Comparison of ENCODE assay signal across 40 cellular contexts in genomic region chr1:7488475-7488842, GRCh38.
"Had no signal": no experiment of that assay in that cellular context is flagged by ENCODE, and none has a peak within 500 bp of the region (broad histone marks: within the 10 kb centered on the region; RNA-seq: fewer than 3 reads in every experiment).

No MANE protein-coding gene starts in this region.

- H3K4me1 ChIP-seq: ascending aorta, breast epithelium had no signal

- FAIRE-seq: astrocyte, bronchial epithelial cell had no signal

- H3K4me3 Mint-ChIP-seq: activated naive CD4-positive, alpha-beta T cell treated with anti-CD3 and anti-CD28 coated beads for 36 hours; activated naive CD4-positive, alpha-beta T cell treated with anti-CD3 and anti-CD28 coated beads, Interleukin-2, amount 10 ng/mL, durations not matched to agents 7 days and 5 days; activated naive CD4-positive, alpha-beta T cell treated with anti-CD3 and anti-CD28 coated beads, Interleukin-2, amount 50 U/mL, for 24 hours; activated naive CD8-positive, alpha-beta T cell; activated naive CD8-positive, alpha-beta T cell treated with anti-CD3 and anti-CD28 coated beads for 36 hours; activated naive CD8-positive, alpha-beta T cell treated with anti-CD3 and anti-CD28 coated beads, Interleukin-2, amount 10 ng/mL, durations not matched to agents 7 days and 5 days; activated naive CD8-positive, alpha-beta T cell treated with anti-CD3 and anti-CD28 coated beads, Interleukin-2, amount 50 U/mL, for 24 hours; activated T-cell treated with anti-CD3 and anti-CD28 coated beads, Interleukin-2, amount 50 U/mL, for 24 hours; activated T-cell treated with anti-CD3 and anti-CD28 coated beads, Interleukin-2, amount 50 U/mL, for 4 hours; activated T-cell treated with anti-CD3 and anti-CD28 coated beads, Interleukin-2, amount 50 U/mL, for 72 hours; activated T-helper 1 cell treated with anti-CD3 and anti-CD28 coated beads, Interleukin-12 subunit alpha, Interleukin-12 subunit beta, Interleukin-2, Interleukin-4 antibody, amounts not matched to agents 30 ng/mL and 10 ng/mL and 1 ng/mL, durations not matched to agents 14 hours and 24 hours and 36 hours; activated T-helper 17 cell treated with anti-CD3 and anti-CD28 coated beads, Interleukin-2, amount 50 U/mL, for 72 hours; brain; central memory CD8-positive, alpha-beta T cell had no signal

- H3K27ac ChIP-seq: adrenal gland, ascending aorta, body of pancreas, brain microvascular endothelial cell, breast epithelium, cardiac muscle cell had no signal

- DNase-seq: activated effector memory CD4-positive, alpha-beta T cell treated with anti-CD3 and anti-CD28 coated beads, Interleukin-2, amount 50 U/mL, for 16 hours; activated effector memory CD4-positive, alpha-beta T cell treated with Interleukin-2 at 50 U/mL for 16 hours; activated gamma-delta T cell; activated gamma-delta T cell treated with Interleukin-2 at 50 U/mL for 16 hours; activated naive CD4-positive, alpha-beta T cell; activated naive CD4-positive, alpha-beta T cell treated with anti-CD3 and anti-CD28 coated beads for 36 hours; activated naive CD4-positive, alpha-beta T cell treated with anti-CD3 and anti-CD28 coated beads, Interleukin-2, amount 10 ng/mL, durations not matched to agents 7 days and 5 days; activated naive CD4-positive, alpha-beta T cell treated with anti-CD3 and anti-CD28 coated beads, Interleukin-2, amount 50 U/mL, for 16 hours; activated naive CD4-positive, alpha-beta T cell treated with Interleukin-2 at 50 U/mL for 16 hours; activated naive CD8-positive, alpha-beta T cell treated with anti-CD3 and anti-CD28 coated beads for 36 hours; activated naive CD8-positive, alpha-beta T cell treated with anti-CD3 and anti-CD28 coated beads, Interleukin-2, amount 10 ng/mL, durations not matched to agents 7 days and 5 days; activated naive CD8-positive, alpha-beta T cell treated with anti-CD3 and anti-CD28 coated beads, Interleukin-2, amount 50 U/mL, for 24 hours; activated T-cell treated with anti-CD3 and anti-CD28 coated beads, Interleukin-2, amount 50 U/mL, for 1 hour; activated T-cell treated with anti-CD3 and anti-CD28 coated beads, Interleukin-2, amount 50 U/mL, for 24 hours; activated T-cell treated with anti-CD3 and anti-CD28 coated beads, Interleukin-2, amount 50 U/mL, for 4 hours; activated T-cell treated with anti-CD3 and anti-CD28 coated beads, Interleukin-2, amount 50 U/mL, for 48 hours; activated T-cell treated with anti-CD3 and anti-CD28 coated beads, Interleukin-2, amount 50 U/mL, for 72 hours; adrenal gland; amniotic stem cell; amygdala; anterior cingulate cortex; aorta; body of pancreas; brain microvascular endothelial cell; caudate nucleus; central memory CD4-positive, alpha-beta T cell; cerebellar nuclear complex had no signal

- H3K27ac Mint-ChIP-seq: activated naive CD4-positive, alpha-beta T cell treated with anti-CD3 and anti-CD28 coated beads for 36 hours; activated naive CD4-positive, alpha-beta T cell treated with anti-CD3 and anti-CD28 coated beads, Interleukin-2, amount 10 ng/mL, durations not matched to agents 7 days and 5 days; activated naive CD4-positive, alpha-beta T cell treated with anti-CD3 and anti-CD28 coated beads, Interleukin-2, amount 50 U/mL, for 24 hours; activated naive CD8-positive, alpha-beta T cell; activated naive CD8-positive, alpha-beta T cell treated with anti-CD3 and anti-CD28 coated beads for 36 hours; activated naive CD8-positive, alpha-beta T cell treated with anti-CD3 and anti-CD28 coated beads, Interleukin-2, amount 10 ng/mL, durations not matched to agents 7 days and 5 days; activated naive CD8-positive, alpha-beta T cell treated with anti-CD3 and anti-CD28 coated beads, Interleukin-2, amount 50 U/mL, for 24 hours; activated T-cell treated with anti-CD3 and anti-CD28 coated beads, Interleukin-2, amount 50 U/mL, for 24 hours; activated T-cell treated with anti-CD3 and anti-CD28 coated beads, Interleukin-2, amount 50 U/mL, for 72 hours; activated T-helper 1 cell treated with anti-CD3 and anti-CD28 coated beads, Interleukin-12 subunit alpha, Interleukin-12 subunit beta, Interleukin-2, Interleukin-4 antibody, amounts not matched to agents 30 ng/mL and 10 ng/mL and 1 ng/mL, durations not matched to agents 14 hours and 24 hours and 36 hours; activated T-helper 17 cell treated with anti-CD3 and anti-CD28 coated beads, Interleukin-2, amount 50 U/mL, for 72 hours; activated T-helper 2 cell treated with anti-CD3 and anti-CD28 coated beads, Interferon-gamma antibody, Interleukin-2, Interleukin-4, amounts not matched to agents 10 μg/mL and 5 μg/mL and 100 μg/mL, durations not matched to agents 14 hours and 24 hours and 36 hours had no signal

- H3K9me3 Mint-ChIP-seq: activated naive CD4-positive, alpha-beta T cell treated with anti-CD3 and anti-CD28 coated beads, Interleukin-2, amount 50 U/mL, for 24 hours; activated T-cell treated with anti-CD3 and anti-CD28 coated beads, Interleukin-2, amount 50 U/mL, for 24 hours; activated T-helper 17 cell treated with anti-CD3 and anti-CD28 coated beads, Interleukin-2, amount 50 U/mL, for 72 hours had no signal

- H3K9me3 ChIP-seq: adrenal gland, ascending aorta, body of pancreas, breast epithelium had no signal

- H3K27me3 Mint-ChIP-seq: activated naive CD8-positive, alpha-beta T cell; activated naive CD8-positive, alpha-beta T cell treated with anti-CD3 and anti-CD28 coated beads for 36 hours; activated naive CD8-positive, alpha-beta T cell treated with anti-CD3 and anti-CD28 coated beads, Interleukin-2, amount 50 U/mL, for 24 hours had no signal

- H3K27me3 ChIP-seq: adrenal gland, ascending aorta, body of pancreas, cardiac muscle cell had no signal

- ATAC-seq: activated naive CD4-positive, alpha-beta T cell treated with anti-CD3 and anti-CD28 coated beads, Interleukin-2, amount 50 U/mL, for 72 hours; activated naive CD8-positive, alpha-beta T cell treated with anti-CD3 and anti-CD28 coated beads, Interleukin-2, amount 50 U/mL, for 24 hours; activated T-cell treated with anti-CD3 and anti-CD28 coated beads, Interleukin-2, amount 50 U/mL, for 4 hours; activated T-cell treated with anti-CD3 and anti-CD28 coated beads, Interleukin-2, amount 50 U/mL, for 72 hours; activated T-helper 17 cell treated with anti-CD3 and anti-CD28 coated beads, Interleukin-2, amount 50 U/mL, for 72 hours; body of pancreas had no signal

- H3K4me1 Mint-ChIP-seq: activated naive CD4-positive, alpha-beta T cell treated with anti-CD3 and anti-CD28 coated beads, Interleukin-2, amount 10 ng/mL, durations not matched to agents 7 days and 5 days; activated naive CD4-positive, alpha-beta T cell treated with anti-CD3 and anti-CD28 coated beads, Interleukin-2, amount 50 U/mL, for 24 hours; activated naive CD8-positive, alpha-beta T cell treated with anti-CD3 and anti-CD28 coated beads for 36 hours; activated naive CD8-positive, alpha-beta T cell treated with anti-CD3 and anti-CD28 coated beads, Interleukin-2, amount 50 U/mL, for 24 hours; activated T-helper 17 cell treated with anti-CD3 and anti-CD28 coated beads, Interleukin-2, amount 50 U/mL, for 72 hours; central memory CD8-positive, alpha-beta T cell had no signal

- H3K4me3 ChIP-seq: adrenal gland, ascending aorta, body of pancreas, breast epithelium, cardiac muscle cell had no signal

- H3K36me3 ChIP-seq: adrenal gland, ascending aorta, brain microvascular endothelial cell, breast epithelium, cardiac muscle cell had no signal

- H3K36me3 Mint-ChIP-seq: activated naive CD4-positive, alpha-beta T cell treated with anti-CD3 and anti-CD28 coated beads, Interleukin-2, amount 10 ng/mL, durations not matched to agents 7 days and 5 days; activated naive CD4-positive, alpha-beta T cell treated with anti-CD3 and anti-CD28 coated beads, Interleukin-2, amount 50 U/mL, for 24 hours; activated naive CD4-positive, alpha-beta T cell treated with anti-CD3 and anti-CD28 coated beads, Interleukin-2, amount 50 U/mL, for 72 hours; activated naive CD8-positive, alpha-beta T cell; activated naive CD8-positive, alpha-beta T cell treated with anti-CD3 and anti-CD28 coated beads for 36 hours; brain had no signal
